Comparison of ENCODE assay signal across 8 cellular contexts in genomic region chr3:125836141-125836551, GRCh38.
DNase-seq lines count a peak whose midpoint lies in the region; TF ChIP-seq lines count a peak whose summit lies in the region.
"Not testable (repeated sequence)": the region's sequence is repeated elsewhere in the genome, so short reads cannot be mapped to it uniquely, and the experiment has no call there.

No MANE protein-coding gene starts in this region.

- not testable (repeated sequence) for H3K9me3 ChIP-seq in endocrine pancreas (ENCODE audit: control insufficient read depth, low read length)

- H3K4me3 ChIP-seq in AG10803 (ENCODE audit: low read length); skeletal muscle cell (ENCODE audit: low read depth, low read length): not testable (repeated sequence)
- H3K4me3 ChIP-seq in endocrine pancreas (ENCODE audit: control insufficient read depth, insufficient read depth, low read length) = peak overlapping the region; percentile 64

- not testable (repeated sequence) for H3K9me3 Mint-ChIP-seq in activated naive CD8-positive, alpha-beta T cell (ENCODE audit: low read depth)

- DNase-seq in AG10803 (ENCODE audit: low read depth) = peak; percentile 43
- peak; percentile 28 for DNase-seq in HT-29 (ENCODE audit: low spot score)
- peak; percentile 6 for DNase-seq in NCI-H510A treated with DMSO at 0.1 percent for 48 hours (lab: John Stamatoyannopoulos, UW)
- peak; percentile 10 for DNase-seq in activated CD4-positive, alpha-beta T cell treated with anti-CD3 and anti-CD28 coated beads for 1 hour
- peak; percentile 54 for DNase-seq in islet precursor cell
- DNase-seq in skeletal muscle cell (ENCODE audit: low read depth) = peak; percentile 31

- H3K27ac Mint-ChIP-seq in activated naive CD8-positive, alpha-beta T cell = not testable (repeated sequence)

- H3K4me1 Mint-ChIP-seq in activated naive CD8-positive, alpha-beta T cell (ENCODE audit: low read depth) = not testable (repeated sequence)

- not testable (repeated sequence) for H3K4me1 ChIP-seq in endocrine pancreas (ENCODE audit: control insufficient read depth, insufficient read depth, low read length)

- not testable (repeated sequence) for H3K27me3 Mint-ChIP-seq in activated naive CD8-positive, alpha-beta T cell

- not testable (repeated sequence) for H3K27me3 ChIP-seq in endocrine pancreas (ENCODE audit: control insufficient read depth, insufficient read depth, low read length)

- not testable (repeated sequence) for H3K9ac ChIP-seq in endocrine pancreas (ENCODE audit: control insufficient read depth, insufficient read depth, low read length)

- not testable (repeated sequence) for H3K36me3 ChIP-seq in endocrine pancreas (ENCODE audit: control insufficient read depth, insufficient read depth, low read length)

- TF ChIP-seq CTCF in AG10803 (conservative IDR thresholded peaks at IDR 0.05; ENCODE audit: low read length) = not testable (repeated sequence)

- peak overlapping the region; percentile 17 for H3K4me3 Mint-ChIP-seq in activated naive CD8-positive, alpha-beta T cell

- H3K36me3 Mint-ChIP-seq in activated naive CD8-positive, alpha-beta T cell = not testable (repeated sequence)
